Comparison of ENCODE assay signal across 9 cellular contexts in genomic region chr9:127960410-127961165, GRCh38. TPM values are rescaled to one million over a fixed set of nuclear protein-coding genes. Genes with fewer than 3 reads are reported as not detected.
DNase-seq lines count a peak whose midpoint lies in the region; ATAC-seq and TF ChIP-seq lines count a peak whose summit lies in the region.
"Had no signal": no experiment of that assay in that cellular context is flagged by ENCODE, and none has a peak within 500 bp of the region (broad histone marks: within the 10 kb centered on the region; RNA-seq: fewer than 3 reads in every experiment).

No MANE protein-coding gene starts in this region.

- H3K9me3 ChIP-seq in A673 (ENCODE audit: low read depth, low read length, poor library complexity, severe bottlenecking): no peaks in the 10 kb centered on the region

- H3K4me3 Mint-ChIP-seq in MCF 10A (ENCODE audit: unreplicated experiment): no peak overlapping the region

- H3K27me3 Mint-ChIP-seq in MCF 10A (ENCODE audit: insufficient read depth, unreplicated experiment): no peaks in the 10 kb centered on the region

- 31 to 32% methylated on average over 11 of the region's 11 CpGs for WGBS in lower leg skin, 2 donors

- ATAC-seq in GM18868 (IDR thresholded peaks at IDR 0.05; ENCODE audit: unreplicated experiment): no peak
- no peak for ATAC-seq in HG02840 (IDR thresholded peaks at IDR 0.05; ENCODE audit: low FRiP score, unreplicated experiment)

- intact Hi-C loops in A673 (cut with micrococcal nuclease; ENCODE audit: unreplicated experiment) (no loop called here), MCF 10A (cut with micrococcal nuclease) (no loop called here), lower leg skin (cut with DNase I; ENCODE audit: low total_unique reads) (no loop called here)

- peak overlapping the region; percentile 83 for H3K27ac Mint-ChIP-seq in MCF 10A (ENCODE audit: low read depth, unreplicated experiment)

- H3K4me1 ChIP-seq in A673 (ENCODE audit: insufficient read depth, low read length, poor library complexity, severe bottlenecking): peaks cover 58% of the 10 kb centered on the region

- H3K27ac ChIP-seq in A673 (ENCODE audit: low read depth, low read length, poor library complexity, severe bottlenecking): peak overlapping the region; percentile 96

- BruUV-seq in A673 (replicated peaks; lab: Mats Ljungman, UMichigan): no TSS peak
- no TSS peak for BruUV-seq in MCF 10A (replicated peaks; lab: Mats Ljungman, UMichigan)

- H3K4me3 ChIP-seq in A673 (ENCODE audit: low read depth, low read length, poor library complexity, severe bottlenecking) (no peak overlapping the region), lower leg skin (ENCODE audit: low read depth, poor library complexity, severe bottlenecking) (no peak overlapping the region)

- no peak for TF ChIP-seq POLR2A in lower leg skin (IDR thresholded peaks at IDR 0.05)

- H3K36me3 Mint-ChIP-seq in MCF 10A (ENCODE audit: insufficient read depth, unreplicated experiment): peaks cover 12% of the 10 kb centered on the region

- H3K4me1 Mint-ChIP-seq in MCF 10A (ENCODE audit: insufficient read depth, unreplicated experiment): peaks cover 35% of the 10 kb centered on the region

- TF ChIP-seq CTCF in A673 (conservative IDR thresholded peaks at IDR 0.05; ENCODE audit: low read depth, low read length) (no peak), MCF 10A (IDR thresholded peaks at IDR 0.05; ENCODE audit: unreplicated experiment) (no peak), lower leg skin (IDR thresholded peaks at IDR 0.05) (no peak)

- CTCF ChIA-PET in A673 (lab: Charles Lee) (no interaction called here), MCF 10A (lab: Yijun Ruan, JAX) (interaction anchor here (0.5 to 2.4 kb wide), 10 partner anchors 9 to 105 kb away, joined by 3 to 7 read pairs (median 4); no protein-coding TSS in a partner anchor)

- POLR2A ChIA-PET in A673 (lab: Charles Lee; ENCODE audit: low non-redundant PET) (no interaction called here), MCF 10A (lab: Yijun Ruan, JAX) (interaction anchor here (0.7 to 11.1 kb wide), 2 partner anchors 8 to 18 kb away, joined by 3 to 86 read pairs; partner anchors contain the start of gene EEIG1)

- DNase-seq in A673 (ENCODE audit: low spot score) (peak; percentile 74), LHCN-M2 (ENCODE audit: low read depth) (peak; percentile 61), MCF 10A (ENCODE audit: unreplicated experiment) (no peak), myocyte (ENCODE audit: low read depth) (peak; percentile 56), lower leg skin (ENCODE audit: low spot score in 2 of 2) (no peak), cerebellar nuclear complex (lab: John Stamatoyannopoulos, UW) (no peak)
- DNase-seq: GDM1 had no signal

- H3K36me3 ChIP-seq in A673 (ENCODE audit: insufficient read depth, low read length, poor library complexity, severe bottlenecking): no peaks in the 10 kb centered on the region

- H3K27me3 ChIP-seq in A673 (replicated peaks; ENCODE audit: insufficient read depth, low read depth, low read length, poor library complexity): no peaks in the 10 kb centered on the region

- no peaks in the 10 kb centered on the region for H3K9me3 Mint-ChIP-seq in MCF 10A (ENCODE audit: unreplicated experiment)

RNA-seq across cellular contexts. Expression of gene EEIG1, which starts 20.2 kb away (rescaled TPM):
- total RNA-seq in A673 (2021) (30.0 and 34.1 TPM in 2 replicates), LHCN-M2 (2014; rRNA removed) (4.8 and 12.2 TPM in 2 replicates), MCF 10A (2022) (17.5 and 23.9 TPM in 2 replicates), myocyte (4.8 and 6.7 TPM in 2 replicates), lower leg skin (10 to 100 TPM; 33.0 to 81.3 (median 48.9) TPM)
- polyA plus RNA-seq in LHCN-M2 (2012): 13.4 TPM
- 32.8 TPM for polyA plus RNA-seq in myocyte (2012)

RNA-seq across cellular contexts. Expression of gene DPM2, which starts 22.9 kb away (rescaled TPM):
- 51.5 and 52.9 TPM in 2 replicates for total RNA-seq in A673 (2021)
- 29.0 and 29.5 TPM in 2 replicates for total RNA-seq in LHCN-M2 (2014; rRNA removed)
- 50.1 TPM for polyA plus RNA-seq in LHCN-M2 (2012)
- 41.5 and 41.8 TPM in 2 replicates for total RNA-seq in MCF 10A (2022)
- total RNA-seq in myocyte: 12.5 and 12.6 TPM in 2 replicates
- polyA plus RNA-seq in myocyte (2012): 32.8 TPM
- total RNA-seq in lower leg skin: 10 to 100 TPM; 11.9 to 21.1 (median 15.8) TPM

RNA-seq across cellular contexts. Expression of gene PIP5KL1, which starts 30.0 kb away (rescaled TPM):
- total RNA-seq in A673 (2021) (2.6 and 3.9 TPM in 2 replicates), LHCN-M2 (2014; rRNA removed) (2.0 and 2.6 TPM in 2 replicates), MCF 10A (2022) (4.0 and 5.7 TPM in 2 replicates), myocyte (0.36 and 1.5 TPM in 2 replicates), lower leg skin (10 to 100 TPM in 1 of 4 donors, 1 to 10 TPM in 3; 4.1 to 11.3 (median 8.4) TPM)
- 0.92 TPM for polyA plus RNA-seq in LHCN-M2 (2012)
- 0.87 TPM for polyA plus RNA-seq in myocyte (2012)

RNA-seq across cellular contexts. Expression of gene ST6GALNAC4, which starts 43.7 kb away (rescaled TPM):
- total RNA-seq in A673 (2021) (11.8 and 15.8 TPM in 2 replicates), LHCN-M2 (2014; rRNA removed) (41.6 and 50.9 TPM in 2 replicates), MCF 10A (2022) (36.3 and 39.5 TPM in 2 replicates), myocyte (114 and 195 TPM in 2 replicates), lower leg skin (10 to 100 TPM in 2 of 4 donors, 1 to 10 TPM in 2; 4.6 to 28.5 (median 16.5) TPM)
- 16.3 TPM for polyA plus RNA-seq in LHCN-M2 (2012)
- polyA plus RNA-seq in myocyte (2012): 32.8 TPM

Comparison
In these comparisons a context has a peak if more than half of its experiments do, and no peak if none do; other contexts are left out.
1. DNase-seq: peak in A673 (single experiment), LHCN-M2 (single experiment) and myocyte (single experiment); none in MCF 10A (single experiment), lower leg skin (0 of 2) and cerebellar nuclear complex (0 of 2).